In genomic region chr1:22908880-22909426, GRCh38 we compare ENCODE assay signal across 9 cellular contexts.
"Had no signal": no experiment of that assay in that cellular context is flagged by ENCODE, and none has a peak within 500 bp of the region (broad histone marks: within the 10 kb centered on the region; RNA-seq: fewer than 3 reads in every experiment).

No MANE protein-coding gene starts in this region.

- FAIRE-seq: HTR-8/SVneo had no signal

- H3K4me3 ChIP-seq: GM23338, HAP-1 had no signal

- H3K27ac Mint-ChIP-seq: GM23338 had no signal

- H3K9me3 Mint-ChIP-seq: GM23338 had no signal

- DNase-seq: H7, IMR-90, Karpas-422, KBM-7 had no signal

- H3K4me2 ChIP-seq: GM23338, KMS-11 had no signal

- H3K4me3 Mint-ChIP-seq: GM23338 had no signal

- H3K36me3 ChIP-seq: HAP-1 had no signal

- H2AFZ ChIP-seq: GM23338 had no signal

- H3K27ac ChIP-seq: KMS-11 had no signal

- H3K4me1 ChIP-seq: HAP-1 had no signal

- H3K9ac ChIP-seq: KMS-11 had no signal

- ATAC-seq: GM23338, HCT116 had no signal

- H3K4me1 Mint-ChIP-seq: GM23338 had no signal

- H3K9me3 ChIP-seq: HAP-1 had no signal
